ENCODE assay signal across 1 cellular context in genomic region chr2:66438498-66439290, GRCh38.
TF ChIP-seq lines count a peak whose summit lies in the region.

No MANE protein-coding gene starts in this region.

TF ChIP-seq in SK-N-SH, 30 proteins besides CTCF, POLR2A, EP300 and RAD21 (continued from another document):
- TF ChIP-seq MAX (IDR thresholded peaks at IDR 0.05; ENCODE audit: low read depth) (no peak), FOSL2 (IDR thresholded peaks at IDR 0.05; ENCODE audit: borderline replicate concordance, low read depth) (no peak), SMC3 (IDR thresholded peaks at IDR 0.05; ENCODE audit: low read depth, low read length) (no peak), MXI1 (IDR thresholded peaks at IDR 0.05; ENCODE audit: low read depth, low read length) (no peak), TAF1 (IDR thresholded peaks at IDR 0.05; ENCODE audit: borderline replicate concordance, low read depth, low read length) (no peak), NFIC (IDR thresholded peaks at IDR 0.05; ENCODE audit: borderline replicate concordance) (no peak), JUND (IDR thresholded peaks at IDR 0.05) (no peak), POLR2AphosphoS5 (IDR thresholded peaks at IDR 0.05; ENCODE audit: low read depth, low read length) (no peak)
